In genomic region chr6:7051780-7052440, GRCh38 we compare ENCODE assay signal across 8 cellular contexts. TPM values are rescaled to one million over a fixed set of nuclear protein-coding genes. Genes with fewer than 3 reads are reported as not detected.
A peak's percentile ranks its signal among the peaks of the same experiment; 100 is the strongest.
DNase-seq lines count a peak whose midpoint lies in the region; ATAC-seq and TF ChIP-seq lines count a peak whose summit lies in the region.

No MANE protein-coding gene starts in this region.

- H3K27ac Mint-ChIP-seq in activated naive CD4-positive, alpha-beta T cell treated with anti-CD3 and anti-CD28 coated beads for 36 hours, result no peak overlapping the region

- H3K4me2 ChIP-seq in OCI-LY1 (ENCODE audit: low read length), result peak overlapping the region; percentile 94

- peak overlapping the region; percentile 75; the same call in 1 of the 2 replicates for H2AFZ ChIP-seq in OCI-LY1 (ENCODE audit: low read length)

- H3K4me1 ChIP-seq in OCI-LY1 (ENCODE audit: insufficient read depth, low read length, severe bottlenecking) (peaks cover 38% of the 10 kb centered on the region), heart right ventricle (peaks cover 0 to 54% (median 21%) of the 10 kb centered on the region in 9 donors), rectal smooth muscle tissue (ENCODE audit: control insufficient read depth, insufficient read depth, low read length) (no peaks in the 10 kb centered on the region)

- no peaks in the 10 kb centered on the region for H4K20me1 ChIP-seq in OCI-LY1 (ENCODE audit: insufficient read depth, low read length)

- ATAC-seq in HG02885 (IDR thresholded peaks at IDR 0.05; ENCODE audit: poor library complexity, unreplicated experiment), result peak; percentile 70
- peak; percentile 58 to 84 (median 78) for ATAC-seq in heart right ventricle
- no peak for ATAC-seq in HG03045 (IDR thresholded peaks at IDR 0.05; ENCODE audit: unreplicated experiment)

- H3K4me3 ChIP-seq in GM08714 (ENCODE audit: low read length) (peak overlapping the region; percentile 37; the same call in 1 of the 2 replicates), OCI-LY1 (ENCODE audit: low read depth, low read length, poor library complexity, severe bottlenecking) (peak overlapping the region; percentile 75), heart right ventricle (peak overlapping the region; percentile 44 to 76 (median 67)), rectal smooth muscle tissue (ENCODE audit: low read length) (peak overlapping the region; percentile 81)

- no peaks in the 10 kb centered on the region; the same call in 1 of the 2 replicates for H3F3A ChIP-seq in OCI-LY1 (ENCODE audit: insufficient read depth, low read length)

- CTCF ChIA-PET in activated naive CD4-positive, alpha-beta T cell treated with anti-CD3 and anti-CD28 coated beads for 36 hours (lab: Charles Lee), result interaction anchor here (0.6 to 0.7 kb wide), 2 partner anchors 8 to 98 kb away, joined by 4 to 5 read pairs; no protein-coding TSS in a partner anchor

- H3K27ac ChIP-seq in OCI-LY1 (ENCODE audit: low read depth, low read length, poor library complexity, severe bottlenecking), result peak overlapping the region; percentile 85
- peak overlapping the region in 9 of 10 donors; percentile 54 to 92 (median 74) for H3K27ac ChIP-seq in heart right ventricle
- peak overlapping the region; percentile 74 for H3K27ac ChIP-seq in rectal smooth muscle tissue (ENCODE audit: low read depth, low read length)

- no peaks in the 10 kb centered on the region for H3K9me2 ChIP-seq in OCI-LY1 (ENCODE audit: low read depth, low read length)

- H3K27me3 Mint-ChIP-seq in activated naive CD4-positive, alpha-beta T cell treated with anti-CD3 and anti-CD28 coated beads for 36 hours (ENCODE audit: low read depth), result peaks cover 11% of the 10 kb centered on the region

- H3K4me3 Mint-ChIP-seq in activated naive CD4-positive, alpha-beta T cell treated with anti-CD3 and anti-CD28 coated beads for 36 hours, result peak overlapping the region; percentile 62

- TF ChIP-seq CTCF in OCI-LY1 (IDR thresholded peaks at IDR 0.05; ENCODE audit: low read length) (no peak), heart right ventricle (IDR thresholded peaks at IDR 0.05) (no peak)

- H3K36me3 Mint-ChIP-seq in activated naive CD4-positive, alpha-beta T cell treated with anti-CD3 and anti-CD28 coated beads for 36 hours (ENCODE audit: low read depth), result no peaks in the 10 kb centered on the region

- no peaks in the 10 kb centered on the region for H3K9me3 Mint-ChIP-seq in activated naive CD4-positive, alpha-beta T cell treated with anti-CD3 and anti-CD28 coated beads for 36 hours

- no peaks in the 10 kb centered on the region for H3K36me3 ChIP-seq in OCI-LY1 (ENCODE audit: insufficient read depth, low read length)
- H3K36me3 ChIP-seq in heart right ventricle, result no peaks in the 10 kb centered on the region
- H3K36me3 ChIP-seq in rectal smooth muscle tissue (ENCODE audit: control insufficient read depth, insufficient read depth, low read length), result no peaks in the 10 kb centered on the region

- H3K9ac ChIP-seq in OCI-LY1 (ENCODE audit: low read length), result peak overlapping the region; percentile 51
- H3K9ac ChIP-seq in rectal smooth muscle tissue (ENCODE audit: low read length), result peak overlapping the region; percentile 74

- peaks cover 12% of the 10 kb centered on the region for H3K4me1 Mint-ChIP-seq in activated naive CD4-positive, alpha-beta T cell treated with anti-CD3 and anti-CD28 coated beads for 36 hours (ENCODE audit: low read depth)

- intact Hi-C loops in activated naive CD4-positive, alpha-beta T cell treated with anti-CD3 and anti-CD28 coated beads for 36 hours (cut with micrococcal nuclease), result loop anchor here (1.0 to 2.0 kb wide), 2 partner anchors 21 to 55 kb away; partner anchors contain the start of gene RREB1
- intact Hi-C loops in heart right ventricle (cut with DNase I), result loop anchor here in 2 of 10 donors (2.0 to 10.0 kb wide), 6 partner anchors 31 to 327 kb away; no protein-coding TSS in a partner anchor

- peak; percentile 55 for DNase-seq in activated naive CD4-positive, alpha-beta T cell treated with anti-CD3 and anti-CD28 coated beads for 36 hours
- DNase-seq in heart right ventricle (peak; percentile 37 to 64), NCI-H226 (no peak)

- no peaks in the 10 kb centered on the region for H3K79me2 ChIP-seq in OCI-LY1 (ENCODE audit: insufficient read depth, low read length)

- H3K27me3 ChIP-seq in OCI-LY1 (ENCODE audit: insufficient read depth, low read length) (no peaks in the 10 kb centered on the region), heart right ventricle (peaks cover 0 to 6% (median 0%) of the 10 kb centered on the region in 7 donors), rectal smooth muscle tissue (ENCODE audit: control insufficient read depth, insufficient read depth, low read length) (no peaks in the 10 kb centered on the region)

- H3K9me3 ChIP-seq in OCI-LY1 (ENCODE audit: low read length) (no peaks in the 10 kb centered on the region), heart right ventricle (no peaks in the 10 kb centered on the region)

- 1% methylated on average over 54 to 58 of the region's 58 CpGs for WGBS in heart right ventricle, 2 donors

RNA-seq across cellular contexts. Expression of gene RREB1, which starts 55.9 kb away (rescaled TPM):
- total RNA-seq in activated naive CD4-positive, alpha-beta T cell treated with anti-CD3 and anti-CD28 coated beads for 36 hours, result 10 to 100 TPM; 10.8 to 12.2 TPM
- total RNA-seq in heart right ventricle, result 10 to 100 TPM; 32.2 to 47.1 (median 36.8) TPM
- polyA plus RNA-seq in heart right ventricle, result 10 to 100 TPM in 1 of 2 donors, 1 to 10 TPM in 1; 3.0 to 11.4 TPM
